ENCODE assay signal across 8 cellular contexts in genomic region chr10:124732931-124733536, GRCh38. TPM values are rescaled to one million over a fixed set of nuclear protein-coding genes. Genes with fewer than 3 reads are reported as not detected.
DNase-seq lines count a peak whose midpoint lies in the region; ATAC-seq and TF ChIP-seq lines count a peak whose summit lies in the region.

No MANE protein-coding gene starts in this region.

- no peaks in the 10 kb centered on the region for H3K9me3 ChIP-seq in CD8-positive, alpha-beta T cell (ENCODE audit: low read length)
- no peaks in the 10 kb centered on the region for H3K9me3 ChIP-seq in SJSA1 (replicated peaks)
- no peaks in the 10 kb centered on the region for H3K9me3 ChIP-seq in mucosa of descending colon
- no peaks in the 10 kb centered on the region for H3K9me3 ChIP-seq in tibial artery

- no peaks in the 10 kb centered on the region for H3K9me3 Mint-ChIP-seq in CD8-positive, alpha-beta T cell

- peaks cover 94% of the 10 kb centered on the region for H3K4me1 Mint-ChIP-seq in CD8-positive, alpha-beta T cell (ENCODE audit: low read depth)

- H3K4me3 Mint-ChIP-seq in CD8-positive, alpha-beta T cell, result peak overlapping the region; percentile 63

- H3K27ac Mint-ChIP-seq in CD8-positive, alpha-beta T cell, result peak overlapping the region; percentile 84

- intact Hi-C loops in CD8-positive, alpha-beta T cell (cut with DNase I, micrococcal nuclease), result loop anchor here in 1 of 2 experiments (2.0 kb wide), 1 partner anchor 14 kb away; no protein-coding TSS in a partner anchor
- intact Hi-C loops in mucosa of descending colon (cut with DNase I, micrococcal nuclease), result no loop called here
- intact Hi-C loops in tibial artery (cut with DNase I; ENCODE audit: low total_unique reads), result loop anchor here (10.0 kb wide), 1 partner anchor 318 kb away; the partner anchor contains the start of gene OAT

- POLR2A ChIA-PET in CD8-positive, alpha-beta T cell (lab: Charles Lee), result interaction anchor here (1.0 to 1.8 kb wide), 5 partner anchors 10 to 271 kb away, joined by 3 to 6 read pairs (median 4); partner anchors contain the start of gene LHPP

- peak overlapping the region; percentile 16 for H3K27ac ChIP-seq in CD8-positive, alpha-beta T cell (ENCODE audit: low read depth, low read length)
- H3K27ac ChIP-seq in SJSA1 (peak overlapping the region; percentile 54), brain microvascular endothelial cell (no peak overlapping the region), tibial artery (peak overlapping the region; percentile 83 to 85)

- CTCF ChIA-PET in CD8-positive, alpha-beta T cell (lab: Charles Lee), result interaction anchor here (0.7 to 6.3 kb wide), 11 partner anchors 8 to 202 kb away, joined by 3 to 41 read pairs (median 6); no protein-coding TSS in a partner anchor

- H3K4me1 ChIP-seq in CD8-positive, alpha-beta T cell (ENCODE audit: insufficient read depth, low read length), result peaks cover 88% of the 10 kb centered on the region
- peaks cover 31% of the 10 kb centered on the region for H3K4me1 ChIP-seq in SJSA1 (replicated peaks)
- peaks cover 90% of the 10 kb centered on the region for H3K4me1 ChIP-seq in mucosa of descending colon (ENCODE audit: low read depth)
- peaks cover 0 to 65% (median 45%) of the 10 kb centered on the region in 4 donors for H3K4me1 ChIP-seq in tibial artery

- H3K27me3 ChIP-seq in CD8-positive, alpha-beta T cell (ENCODE audit: insufficient read depth, low read length), result no peaks in the 10 kb centered on the region
- no peaks in the 10 kb centered on the region for H3K27me3 ChIP-seq in SJSA1 (replicated peaks)
- no peaks in the 10 kb centered on the region for H3K27me3 ChIP-seq in brain microvascular endothelial cell (replicated peaks)
- H3K27me3 ChIP-seq in tibial artery, result no peaks in the 10 kb centered on the region

- peaks cover 29% of the 10 kb centered on the region for H3K36me3 Mint-ChIP-seq in CD8-positive, alpha-beta T cell

- DNase-seq in CD8-positive, alpha-beta T cell, result peak in 4 of 7 experiments; percentile 52 to 55 (median 54)
- DNase-seq in SJSA1 (ENCODE audit: low read depth in 1 of 2, low spot score in 2 of 2) (peak; percentile 73 to 75), brain microvascular endothelial cell (peak; percentile 37), mucosa of descending colon (peak; percentile 44 to 70 (median 63)), tibial artery (peak; percentile 68 to 89), NCI-H510A (lab: John Stamatoyannopoulos, UW) (no peak), cortex of kidney (lab: John Stamatoyannopoulos, UW) (no peak)

- peak; percentile 48 for ATAC-seq in CD8-positive, alpha-beta T cell
- peak; percentile 54 for ATAC-seq in GM21737 (IDR thresholded peaks at IDR 0.05; ENCODE audit: unreplicated experiment)
- ATAC-seq in mucosa of descending colon, result no peak

- no peak for TF ChIP-seq CTCF in CD8-positive, alpha-beta T cell (IDR thresholded peaks at IDR 0.05)
- no peak for TF ChIP-seq CTCF in brain microvascular endothelial cell (IDR thresholded peaks at IDR 0.05; ENCODE audit: low read depth, low read length, missing control alignments)
- TF ChIP-seq CTCF in mucosa of descending colon (IDR thresholded peaks at IDR 0.05), result no peak
- TF ChIP-seq CTCF in tibial artery (IDR thresholded peaks at IDR 0.05), result no peak

- no peaks in the 10 kb centered on the region for H3K27me3 Mint-ChIP-seq in CD8-positive, alpha-beta T cell (ENCODE audit: low read depth)

- H3K4me3 ChIP-seq in CD8-positive, alpha-beta T cell (ENCODE audit: low read depth, low read length), result no peak overlapping the region
- H3K4me3 ChIP-seq in SJSA1 (no peak overlapping the region), brain microvascular endothelial cell (ENCODE audit: low read depth, low read length) (no peak overlapping the region), mucosa of descending colon (no peak overlapping the region), tibial artery (no peak overlapping the region)

- no peaks in the 10 kb centered on the region for H3K36me3 ChIP-seq in CD8-positive, alpha-beta T cell (ENCODE audit: insufficient read depth, low read length)
- H3K36me3 ChIP-seq in SJSA1 (no peaks in the 10 kb centered on the region), brain microvascular endothelial cell (replicated peaks) (no peaks in the 10 kb centered on the region), mucosa of descending colon (ENCODE audit: low read depth) (no peaks in the 10 kb centered on the region), tibial artery (no peaks in the 10 kb centered on the region)

- in situ Hi-C loops in brain microvascular endothelial cell (cut with HindIII; ENCODE audit: low pct_ligation_motif_present, low sequenced_read_pairs), result no loop called here

RNA-seq across cellular contexts. Expression of gene FAM53B, which starts 11.1 kb away (rescaled TPM):
- total RNA-seq in CD8-positive, alpha-beta T cell, result 10 to 100 TPM; 51.9 to 57.1 TPM
- 10.2 and 14.1 TPM in 2 replicates for total RNA-seq in SJSA1 (2014; rRNA removed; shearing (Covaris generic))
- total RNA-seq in mucosa of descending colon, result 10 to 100 TPM; 37.2 to 48.0 (median 44.2) TPM

RNA-seq across cellular contexts. Expression of gene EEF1AKMT2, which starts 58.7 kb away (rescaled TPM):
- 10 to 100 TPM; 13.8 to 13.9 TPM for total RNA-seq in CD8-positive, alpha-beta T cell
- total RNA-seq in SJSA1 (2014; rRNA removed; shearing (Covaris generic)), result 53.0 and 53.3 TPM in 2 replicates
- total RNA-seq in mucosa of descending colon, result 10 to 100 TPM; 14.4 to 19.3 (median 18.0) TPM

Comparison
In these comparisons a context has a peak if more than half of its experiments do, and no peak if none do; other contexts are left out.
1. DNase-seq: peak in CD8-positive, alpha-beta T cell (4 of 7), SJSA1 (2 of 2), brain microvascular endothelial cell (single experiment), mucosa of descending colon (3 of 3) and tibial artery (2 of 2); none in NCI-H510A (single experiment) and cortex of kidney (single experiment).